Comparison of ENCODE assay signal across 8 cellular contexts in the genomic region with DNA sequence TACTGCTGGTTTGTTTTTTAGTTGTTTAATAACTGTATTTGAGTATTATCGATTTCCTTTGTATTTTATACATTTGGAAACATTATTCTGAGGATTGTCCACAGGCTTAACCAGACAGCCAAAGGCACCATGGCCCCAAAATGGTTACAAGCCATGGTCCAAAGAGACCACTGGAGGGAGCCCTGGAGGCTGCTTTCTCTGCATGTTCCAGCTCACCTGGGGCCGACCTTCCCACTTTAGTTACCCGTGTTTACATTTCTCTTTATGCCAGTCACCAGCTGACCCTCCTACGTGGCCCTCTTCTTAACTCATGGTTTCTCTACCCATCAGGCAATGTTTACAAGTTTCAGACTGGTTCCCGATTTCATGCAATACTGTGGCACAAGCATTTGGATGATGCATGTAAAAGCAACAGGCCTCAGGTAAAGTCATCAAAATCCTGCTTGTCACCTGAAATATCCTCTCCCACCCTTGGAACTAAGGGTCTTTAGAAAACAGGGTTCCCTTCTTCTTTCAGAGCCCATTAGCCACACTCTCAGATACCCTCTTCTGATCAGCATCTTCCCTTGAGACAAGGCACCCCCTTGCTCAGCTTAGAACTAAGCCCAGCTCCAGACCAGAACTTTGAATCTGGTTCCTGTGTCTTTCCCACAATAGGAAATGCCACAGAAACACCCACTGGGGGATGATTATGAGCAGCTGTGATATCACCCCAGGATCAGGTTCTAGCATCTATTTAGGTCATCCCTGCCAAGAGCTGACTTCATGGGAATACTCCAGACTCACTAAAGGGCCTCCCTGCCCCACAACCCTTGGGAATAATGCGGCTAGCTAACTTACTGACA. TPM values are rescaled to one million over a fixed set of nuclear protein-coding genes. Genes with fewer than 3 reads are reported as not detected.
DNase-seq lines count a peak whose midpoint lies in the region; ATAC-seq, FAIRE-seq and TF ChIP-seq lines count a peak whose summit lies in the region.

No MANE protein-coding gene starts in this region.

- no peaks in the 10 kb centered on the region for H3K4me1 ChIP-seq in Karpas-422 (ENCODE audit: low read length)
- no peaks in the 10 kb centered on the region for H3K4me1 ChIP-seq in cardiac muscle cell (ENCODE audit: low read depth)
- H3K4me1 ChIP-seq in small intestine (ENCODE audit: control insufficient read depth in 2 of 2, insufficient read depth in 1 of 2, low read depth in 1 of 2, low read length in 1 of 2): no peaks in the 10 kb centered on the region

- H3K4me2 ChIP-seq in Karpas-422 (ENCODE audit: low read depth, low read length, poor library complexity, severe bottlenecking): no peak overlapping the region

- no peaks in the 10 kb centered on the region for H3K36me3 Mint-ChIP-seq in activated naive CD4-positive, alpha-beta T cell treated with anti-CD3 and anti-CD28 coated beads, Interleukin-2, amount 50 U/mL, for 72 hours

- DNase-seq in DMS79 treated with DMSO at 0.1 percent for 48 hours (lab: John Stamatoyannopoulos, UW): peak; percentile 65
- peak; percentile 82 for DNase-seq in Karpas-422
- DNase-seq in SHP77 treated with DMSO at 0.1 percent for 48 hours (lab: John Stamatoyannopoulos, UW): peak; percentile 25
- DNase-seq in activated naive CD4-positive, alpha-beta T cell treated with anti-CD3 and anti-CD28 coated beads, Interleukin-2, amount 50 U/mL, for 72 hours (ENCODE audit: low spot score in 2 of 2): peak in 1 of 2 donors; percentile 66
- peak; percentile 59 to 81 for DNase-seq in cardiac muscle cell (ENCODE audit: low read depth in 1 of 2, low spot score in 1 of 2)
- DNase-seq in small intestine: peak; percentile 66

- no peak overlapping the region for H3K4me3 ChIP-seq in Karpas-422 (ENCODE audit: low read length)
- no peak overlapping the region for H3K4me3 ChIP-seq in cardiac muscle cell
- no peak overlapping the region for H3K4me3 ChIP-seq in small intestine (ENCODE audit: low read depth in 1 of 2, low read length in 2 of 2)

- no peaks in the 10 kb centered on the region for H4K20me1 ChIP-seq in Karpas-422 (ENCODE audit: insufficient read depth, low read depth, low read length)

- no peak overlapping the region for H3K9ac ChIP-seq in Karpas-422 (ENCODE audit: low read length)

- H2AFZ ChIP-seq in Karpas-422 (ENCODE audit: low read length): no peak overlapping the region

- H3K9me2 ChIP-seq in Karpas-422 (replicated peaks; ENCODE audit: insufficient read depth, low read length): no peaks in the 10 kb centered on the region

- FAIRE-seq in small intestine (lab: Jason Lieb, UNC): no peak

- peak; percentile 88 for TF ChIP-seq CTCF in cardiac muscle cell (IDR thresholded peaks at IDR 0.05; ENCODE audit: low read depth, low read length)

- no peak overlapping the region for H3K27ac Mint-ChIP-seq in activated naive CD4-positive, alpha-beta T cell treated with anti-CD3 and anti-CD28 coated beads, Interleukin-2, amount 50 U/mL, for 72 hours

- H3K9me3 ChIP-seq in Karpas-422 (ENCODE audit: low read length) (no peaks in the 10 kb centered on the region), cardiac muscle cell (ENCODE audit: low read depth) (no peaks in the 10 kb centered on the region), small intestine (ENCODE audit: control insufficient read depth, low read depth) (no peaks in the 10 kb centered on the region)

- H3K27me3 ChIP-seq in Karpas-422 (ENCODE audit: low read length): no peaks in the 10 kb centered on the region
- no peaks in the 10 kb centered on the region for H3K27me3 ChIP-seq in cardiac muscle cell
- no peaks in the 10 kb centered on the region for H3K27me3 ChIP-seq in small intestine (ENCODE audit: control insufficient read depth in 2 of 2, insufficient read depth in 2 of 2, low read length in 2 of 2)

- WGBS in small intestine, 3 donors: 26 to 36% (median 34%) methylated on average over 6 of the region's 6 CpGs

- H3K79me2 ChIP-seq in Karpas-422 (ENCODE audit: low read length): no peaks in the 10 kb centered on the region

- no peaks in the 10 kb centered on the region for H3K9me3 Mint-ChIP-seq in activated naive CD4-positive, alpha-beta T cell treated with anti-CD3 and anti-CD28 coated beads, Interleukin-2, amount 50 U/mL, for 72 hours

- H3K27ac ChIP-seq in Karpas-422 (ENCODE audit: low read length): no peak overlapping the region
- no peak overlapping the region for H3K27ac ChIP-seq in cardiac muscle cell
- H3K27ac ChIP-seq in small intestine (ENCODE audit: low read depth in 1 of 2, low read length in 1 of 2): no peak overlapping the region

- ATAC-seq in activated naive CD4-positive, alpha-beta T cell treated with anti-CD3 and anti-CD28 coated beads, Interleukin-2, amount 50 U/mL, for 72 hours: peak; percentile 49 to 76
- no peak for ATAC-seq in GM21360 (IDR thresholded peaks at IDR 0.05; ENCODE audit: unreplicated experiment)
- ATAC-seq in GM19397 (IDR thresholded peaks at IDR 0.05; ENCODE audit: unreplicated experiment): no peak

- H3K36me3 ChIP-seq in Karpas-422 (ENCODE audit: insufficient read depth, low read length) (no peaks in the 10 kb centered on the region), cardiac muscle cell (no peaks in the 10 kb centered on the region), small intestine (ENCODE audit: control insufficient read depth in 2 of 2, insufficient read depth in 2 of 2, low read length in 2 of 2) (peaks cover 0 to 5% of the 10 kb centered on the region in 2 donors)

RNA-seq across cellular contexts. Expression of gene GARNL3, which starts 49.9 kb away (rescaled TPM):
- 1.2 and 2.2 TPM in 2 replicates for total RNA-seq in Karpas-422 (2014; rRNA removed; shearing (Covaris generic); ENCODE audit: low replicate concordance)
- 1 to 10 TPM; 3.5 to 5.4 TPM for total RNA-seq in activated naive CD4-positive, alpha-beta T cell treated with anti-CD3 and anti-CD28 coated beads, Interleukin-2, amount 50 U/mL, for 72 hours
- 27.4 and 34.2 TPM in 2 replicates for total RNA-seq in cardiac muscle cell
- 24.8 and 35.6 TPM in 2 replicates for polyA plus RNA-seq in cardiac muscle cell
- 1 to 10 TPM; 1.6 to 4.9 (median 2.0) TPM for polyA plus RNA-seq in small intestine

Comparison
In these comparisons a context has a peak if more than half of its experiments do, and no peak if none do; other contexts are left out.
1. ATAC-seq: peak in activated naive CD4-positive, alpha-beta T cell treated with anti-CD3 and anti-CD28 coated beads, Interleukin-2, amount 50 U/mL, for 72 hours (2 of 2); none in GM21360 (single experiment) and GM19397 (single experiment).